ENCODE assay signal across 1 cellular context in the genomic region with DNA sequence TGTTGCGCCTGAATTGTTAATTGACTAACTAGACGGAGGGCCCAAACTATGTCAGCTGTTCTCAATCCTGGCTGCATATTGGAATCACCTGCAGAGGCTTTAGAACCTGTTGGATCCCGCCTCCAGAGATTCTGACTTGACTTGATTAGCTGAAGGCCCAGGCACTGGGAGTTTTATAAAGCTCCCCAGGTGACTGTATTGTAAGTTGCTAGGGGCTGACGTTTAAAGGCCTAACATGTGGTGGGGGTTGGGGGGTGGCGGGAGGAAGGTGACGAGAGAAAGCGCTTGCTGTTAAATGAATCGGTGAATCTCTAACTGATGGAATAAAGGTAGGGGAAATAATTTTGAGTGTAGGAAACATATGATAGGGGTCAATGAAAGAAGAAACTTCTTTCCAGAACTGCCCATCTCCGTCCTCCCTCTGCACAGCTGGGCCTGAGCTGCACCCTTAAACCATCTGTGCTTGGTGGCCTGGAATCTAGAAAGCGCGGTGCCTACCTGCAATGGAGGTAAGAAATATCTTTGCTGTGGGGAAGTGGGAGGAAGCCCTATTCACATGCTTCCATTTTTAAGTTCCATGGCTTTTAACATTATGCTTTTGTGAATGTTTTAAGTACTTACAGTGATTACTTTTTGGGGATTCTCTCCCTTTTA.
TF ChIP-seq lines count a peak whose summit lies in the region.

No MANE protein-coding gene starts in this region.

TF ChIP-seq in WTC11, 78 proteins besides CTCF, POLR2A, EP300 and RAD21 (continued from another document):
- TF ChIP-seq SMAD4 (CRISPR knock-in tag; IDR thresholded peaks at IDR 0.05) = no peak
- no peak for TF ChIP-seq ATF1 (CRISPR knock-in tag; IDR thresholded peaks at IDR 0.05)
- TF ChIP-seq NR3C1 (CRISPR knock-in tag; conservative IDR thresholded peaks at IDR 0.05; ENCODE audit: low read depth) = no peak
